Comparison of ENCODE assay signal across 16 cellular contexts in genomic region chr7:157996359-157997079, GRCh38.
A peak's percentile ranks its signal among the peaks of the same experiment; 100 is the strongest.
DNase-seq lines count a peak whose midpoint lies in the region; TF ChIP-seq lines count a peak whose summit lies in the region.
"Had no signal": no experiment of that assay in that cellular context is flagged by ENCODE, and none has a peak within 500 bp of the region (broad histone marks: within the 10 kb centered on the region; RNA-seq: fewer than 3 reads in every experiment).

No MANE protein-coding gene starts in this region.

- H3K36me3 Mint-ChIP-seq in endodermal cell (ENCODE audit: low read depth): no peaks in the 10 kb centered on the region
- H3K36me3 Mint-ChIP-seq: CD8-positive, alpha-beta memory T cell; IgD-negative memory B cell had no signal

- H3K9me3 ChIP-seq in endodermal cell (ENCODE audit: control insufficient read depth, low read length): peaks cover 46% of the 10 kb centered on the region
- H3K9me3 ChIP-seq: SJCRH30 had no signal

- no peaks in the 10 kb centered on the region for H3K27me3 ChIP-seq in endodermal cell (ENCODE audit: control insufficient read depth, insufficient read depth, low read length, poor library complexity, severe bottlenecking)

- peaks cover 6% of the 10 kb centered on the region for H3K4me1 Mint-ChIP-seq in endodermal cell
- H3K4me1 Mint-ChIP-seq: B cell; CD8-positive, alpha-beta memory T cell; IgD-negative memory B cell had no signal

- no peak overlapping the region for H3K4me3 Mint-ChIP-seq in endodermal cell
- H3K4me3 Mint-ChIP-seq: B cell; CD8-positive, alpha-beta memory T cell; H9; IgD-negative memory B cell had no signal

- H3K9ac ChIP-seq in endodermal cell (ENCODE audit: extremely low read depth, low read length, poor library complexity, severe bottlenecking): no peak overlapping the region

- peak overlapping the region; percentile 53 for H3K4me3 ChIP-seq in endodermal cell (ENCODE audit: low read length)
- H3K4me3 ChIP-seq: SJCRH30 had no signal

- WGBS in endodermal cell (ENCODE audit: insufficient coverage in 1 of 2, insufficient read length in 1 of 2), 2 experiments: 87% methylated on average over 6 to 16 of the region's 16 CpGs

- no peak overlapping the region for H3K27ac ChIP-seq in endodermal cell (ENCODE audit: low read depth, low read length)
- H3K27ac ChIP-seq: SJCRH30 had no signal

- no peaks in the 10 kb centered on the region for H3K4me1 ChIP-seq in endodermal cell (ENCODE audit: control insufficient read depth, insufficient read depth, low read length)
- H3K4me1 ChIP-seq: SJCRH30 had no signal

- H3K27ac Mint-ChIP-seq in endodermal cell: no peak overlapping the region
- H3K27ac Mint-ChIP-seq: B cell; CD8-positive, alpha-beta memory T cell; IgD-negative memory B cell had no signal

- H3K9me3 Mint-ChIP-seq in endodermal cell: peaks cover 3% of the 10 kb centered on the region

- DNase-seq in DMS 273 (lab: John Stamatoyannopoulos, UW; ENCODE audit: unreplicated experiment): peak; percentile 93
- DNase-seq in NCI-H2171 treated with DMSO at 0.1 percent for 48 hours (lab: John Stamatoyannopoulos, UW): peak; percentile 90
- DNase-seq in endodermal cell: no peak
- peak; percentile 70 for DNase-seq in retina
- no peak for DNase-seq in G401 (ENCODE audit: low spot score)
- DNase-seq in ureter (ENCODE audit: low spot score): no peak
- no peak for DNase-seq in stimulated activated CD4-positive, alpha-beta T cell treated with anti-CD3 and anti-CD28 coated beads, Interleukin-12 subunit alpha, Interleukin-12 subunit beta, amount 100 ng/mL, for 4 hours
- DNase-seq in NCI-H1092 treated with DMSO at 0.1 percent for 48 hours (lab: John Stamatoyannopoulos, UW): no peak
- DNase-seq: CD8-positive, alpha-beta memory T cell; DMS153; H9; NCI-H1417 treated with DMSO at 0.1 percent for 48 hours; NCI-H2107 had no signal

- no peaks in the 10 kb centered on the region for H3K27me3 Mint-ChIP-seq in endodermal cell (ENCODE audit: insufficient read depth)
- H3K27me3 Mint-ChIP-seq: B cell; CD8-positive, alpha-beta memory T cell; IgD-negative memory B cell had no signal

- no peak for TF ChIP-seq CTCF in endodermal cell (conservative IDR thresholded peaks at IDR 0.05)

- in situ Hi-C loops in G401 (cut with HindIII; ENCODE audit: low sequenced_read_pairs): no loop called here

- H3K36me3 ChIP-seq in endodermal cell (ENCODE audit: control insufficient read depth, insufficient read depth, low read length): no peaks in the 10 kb centered on the region
- H3K36me3 ChIP-seq: SJCRH30 had no signal

Comparison
In these comparisons a context has a peak if more than half of its experiments do, and no peak if none do; other contexts are left out.
1. DNase-seq: peak in DMS 273 (single experiment), NCI-H2171 treated with DMSO at 0.1 percent for 48 hours (single experiment) and retina (single experiment); none in endodermal cell (single experiment), G401 (single experiment), ureter (single experiment), stimulated activated CD4-positive, alpha-beta T cell treated with anti-CD3 and anti-CD28 coated beads, Interleukin-12 subunit alpha, Interleukin-12 subunit beta, amount 100 ng/mL, for 4 hours (single experiment) and NCI-H1092 treated with DMSO at 0.1 percent for 48 hours (single experiment).